ENCODE assay signal across 12 cellular contexts in the genomic region with DNA sequence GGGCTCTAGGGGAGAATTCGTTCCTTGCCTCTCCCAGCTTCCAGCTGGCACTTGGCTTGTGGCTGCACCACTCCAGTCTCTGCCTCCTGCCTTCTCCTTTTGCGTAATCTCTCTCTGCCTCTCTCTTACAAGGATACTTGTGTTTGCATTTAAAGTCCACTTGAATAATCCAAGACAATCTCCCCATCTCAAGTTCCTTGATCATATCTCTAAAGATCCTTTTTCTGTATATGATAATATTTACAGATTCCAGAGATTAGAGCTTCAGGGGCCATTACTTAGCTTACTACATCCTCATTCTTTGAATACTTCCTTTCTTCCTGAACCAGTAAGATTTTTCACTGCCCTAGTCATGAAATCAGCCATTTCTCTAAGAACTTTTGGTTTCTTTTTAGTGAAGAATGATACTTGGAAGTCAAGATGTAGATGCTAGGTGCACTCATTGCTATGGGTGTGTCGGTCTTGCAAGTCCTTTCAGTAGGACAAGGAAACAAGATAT. TPM values are rescaled to one million over a fixed set of nuclear protein-coding genes. Genes with fewer than 3 reads are reported as not detected.
DNase-seq lines count a peak whose midpoint lies in the region; ATAC-seq and TF ChIP-seq lines count a peak whose summit lies in the region.
"Had no signal": no experiment of that assay in that cellular context is flagged by ENCODE, and none has a peak within 500 bp of the region (broad histone marks: within the 10 kb centered on the region; RNA-seq: fewer than 3 reads in every experiment).

No MANE protein-coding gene starts in this region.

- H3K4me1 Mint-ChIP-seq in HFFc6 (ENCODE audit: low read depth) = peaks cover 43% of the 10 kb centered on the region

- H3K9me3 ChIP-seq in vagina = no peaks in the 10 kb centered on the region
- H3K9me3 ChIP-seq: stomach had no signal

- TF ChIP-seq POLR2A in erythroblast (IDR thresholded peaks at IDR 0.05; ENCODE audit: low read length) (no peak), vagina (IDR thresholded peaks at IDR 0.05) (no peak)

- peaks cover 15% of the 10 kb centered on the region for H3K27me3 Mint-ChIP-seq in HFFc6 (ENCODE audit: insufficient read depth)

- no peak overlapping the region for H3K4me3 ChIP-seq in vagina
- H3K4me3 ChIP-seq: stomach had no signal

- H3K36me3 Mint-ChIP-seq in HFFc6 (ENCODE audit: low read depth) = peaks cover 6% of the 10 kb centered on the region
- H3K36me3 Mint-ChIP-seq: CD8-positive, alpha-beta T cell had no signal

- DNase-seq in AG20443 (ENCODE audit: low spot score) (peak; percentile 17), HFFc6 (peak; percentile 35), kidney tubule cell (ENCODE audit: low spot score) (peak; percentile 72), erythroblast (lab: John Stamatoyannopoulos, UW) (no peak), vagina (ENCODE audit: extremely low spot score in 2 of 2) (no peak)
- no peak for DNase-seq in activated naive CD4-positive, alpha-beta T cell treated with anti-CD3 and anti-CD28 coated beads, Interleukin-2, amount 50 U/mL, for 16 hours
- DNase-seq: activated CD4-positive, alpha-beta T cell treated with anti-CD3 and anti-CD28 coated beads, Interleukin-2, amount 10 ng/mL, durations not matched to agents 24 days and 14 days; activated gamma-delta T cell; CD8-positive, alpha-beta T cell; stomach had no signal

- no peaks in the 10 kb centered on the region for H3K36me3 ChIP-seq in vagina
- H3K36me3 ChIP-seq: stomach had no signal

- no peaks in the 10 kb centered on the region for H3K4me1 ChIP-seq in vagina

- peak overlapping the region; percentile 52 for H3K27ac Mint-ChIP-seq in HFFc6
- H3K27ac Mint-ChIP-seq: activated CD4-positive, alpha-beta T cell treated with anti-CD3 and anti-CD28 coated beads, Interleukin-2, amount 10 ng/mL, durations not matched to agents 24 days and 14 days; CD8-positive, alpha-beta T cell had no signal

- TF ChIP-seq CTCF in HFFc6 (IDR thresholded peaks at IDR 0.05) (no peak), VCaP (conservative IDR thresholded peaks at IDR 0.05) (no peak), vagina (IDR thresholded peaks at IDR 0.05) (no peak)

- H3K27me3 ChIP-seq in vagina = no peaks in the 10 kb centered on the region

- ATAC-seq in activated CD4-positive, CD25-positive, alpha-beta regulatory T cell treated with anti-CD3 and anti-CD28 coated beads, Interleukin-2, amount 50 U/mL, for 24 hours = no peak
- ATAC-seq: CD8-positive, alpha-beta T cell had no signal

- intact Hi-C loops in vagina (cut with DNase I) = loop anchor here (10.0 kb wide), 1 partner anchor 265 kb away; no protein-coding TSS in a partner anchor

- peaks cover 5% of the 10 kb centered on the region for H3K9me3 Mint-ChIP-seq in HFFc6
- H3K9me3 Mint-ChIP-seq: activated CD4-positive, alpha-beta T cell treated with anti-CD3 and anti-CD28 coated beads, Interleukin-2, amount 10 ng/mL, durations not matched to agents 24 days and 14 days; CD8-positive, alpha-beta T cell had no signal

- H3K4me3 Mint-ChIP-seq in HFFc6 = peak overlapping the region; percentile 56
- H3K4me3 Mint-ChIP-seq: activated CD4-positive, alpha-beta T cell treated with anti-CD3 and anti-CD28 coated beads, Interleukin-2, amount 10 ng/mL, durations not matched to agents 24 days and 14 days; CD8-positive, alpha-beta T cell had no signal

- H3K27ac ChIP-seq in VCaP (peak overlapping the region; percentile 66), vagina (no peak overlapping the region)
- H3K27ac ChIP-seq: stomach had no signal

RNA-seq across cellular contexts. Expression of a gene that starts 20.9 kb away (rescaled TPM):
- total RNA-seq in HFFc6 (2021; fragmentation: NEBNext Ultra II Directional; extraction: Animal tissue kit (Norgen Biotek cat#: 25700)) = 10 to 100 TPM in 1 of 6 experiments, 1 to 10 TPM in 5; 7.2 to 10.2 (median 8.8) TPM
- total RNA-seq in vagina = 16.9 TPM

RNA-seq across cellular contexts. Expression of a gene that starts 43.2 kb away (rescaled TPM):
- total RNA-seq in HFFc6 (2021; fragmentation: NEBNext Ultra II Directional; extraction: Animal tissue kit (Norgen Biotek cat#: 25700)) = 10 to 100 TPM; 73.1 to 88.8 (median 82.5) TPM
- total RNA-seq in vagina = 58.7 TPM

Comparison
In these comparisons a context has a peak if more than half of its experiments do, and no peak if none do; other contexts are left out.
1. DNase-seq: peak in AG20443 (single experiment), HFFc6 (single experiment) and kidney tubule cell (single experiment); none in erythroblast (0 of 2), activated naive CD4-positive, alpha-beta T cell treated with anti-CD3 and anti-CD28 coated beads, Interleukin-2, amount 50 U/mL, for 16 hours (single experiment) and vagina (0 of 2).